18 cellular contexts compared by ENCODE assay signal in genomic region chr12:127277882-127278281, GRCh38.
DNase-seq lines count a peak whose midpoint lies in the region; ATAC-seq and TF ChIP-seq lines count a peak whose summit lies in the region.
"Had no signal": no experiment of that assay in that cellular context is flagged by ENCODE, and none has a peak within 500 bp of the region (broad histone marks: within the 10 kb centered on the region; RNA-seq: fewer than 3 reads in every experiment).

No MANE protein-coding gene starts in this region.

- peak; percentile 48 for ATAC-seq in GM18868 (IDR thresholded peaks at IDR 0.05; ENCODE audit: unreplicated experiment)
- ATAC-seq in GM21619 (IDR thresholded peaks at IDR 0.05; ENCODE audit: unreplicated experiment), result peak; percentile 76
- peak; percentile 47 for ATAC-seq in HG03139 (IDR thresholded peaks at IDR 0.05; ENCODE audit: unreplicated experiment)
- ATAC-seq in effector memory CD8-positive, alpha-beta T cell (replicated peaks), result peak; percentile 21
- no peak for ATAC-seq in natural killer cell
- ATAC-seq: body of pancreas had no signal

- no peak overlapping the region for H3K4me3 Mint-ChIP-seq in effector memory CD8-positive, alpha-beta T cell
- no peak overlapping the region for H3K4me3 Mint-ChIP-seq in natural killer cell
- H3K4me3 Mint-ChIP-seq: activated naive CD4-positive, alpha-beta T cell treated with anti-CD3 and anti-CD28 coated beads, Interleukin-2, amount 10 ng/mL, durations not matched to agents 7 days and 5 days had no signal

- no peak for TF ChIP-seq CTCF in natural killer cell (IDR thresholded peaks at IDR 0.05)

- no peaks in the 10 kb centered on the region for H3K36me3 Mint-ChIP-seq in effector memory CD8-positive, alpha-beta T cell (ENCODE audit: insufficient read depth)
- no peaks in the 10 kb centered on the region for H3K36me3 Mint-ChIP-seq in natural killer cell
- H3K36me3 Mint-ChIP-seq: activated naive CD4-positive, alpha-beta T cell treated with anti-CD3 and anti-CD28 coated beads, Interleukin-2, amount 10 ng/mL, durations not matched to agents 7 days and 5 days had no signal

- no peak overlapping the region for H3K27ac Mint-ChIP-seq in effector memory CD8-positive, alpha-beta T cell
- H3K27ac Mint-ChIP-seq in natural killer cell, result no peak overlapping the region
- H3K27ac Mint-ChIP-seq: activated naive CD4-positive, alpha-beta T cell treated with anti-CD3 and anti-CD28 coated beads, Interleukin-2, amount 10 ng/mL, durations not matched to agents 7 days and 5 days had no signal

- DNase-seq in effector memory CD8-positive, alpha-beta T cell, result no peak
- no peak for DNase-seq in natural killer cell
- DNase-seq in DMS53 treated with DMSO at 0.1 percent for 48 hours (lab: John Stamatoyannopoulos, UW; ENCODE audit: unreplicated experiment), result no peak
- DNase-seq in activated CD4-positive, alpha-beta T cell treated with anti-CD3 and anti-CD28 coated beads, Interleukin-2, amount 50 U/mL, for 48 hours, result no peak
- DNase-seq in NCI-H345 (lab: John Stamatoyannopoulos, UW), result no peak
- DNase-seq: activated CD4-positive, alpha-beta T cell treated with anti-CD3 and anti-CD28 coated beads for 1 hour; activated CD8-positive, alpha-beta memory T cell treated with anti-CD3 and anti-CD28 coated beads, Interleukin-2, amount 50 U/mL, for 4 hours; activated naive CD4-positive, alpha-beta T cell treated with anti-CD3 and anti-CD28 coated beads, Interleukin-2, amount 10 ng/mL, durations not matched to agents 7 days and 5 days; body of pancreas; Caco-2; erythroblast; NCI-H1436 treated with DMSO at 0.1 percent for 48 hours; ovary; stimulated activated CD4-positive, alpha-beta T cell treated with anti-CD3 and anti-CD28 coated beads, Interleukin-2, amount 100 ng/mL, for 48 hours; T-helper 9 cell had no signal

- peaks cover 6 to 8% of the 10 kb centered on the region in 2 donors for H3K4me1 Mint-ChIP-seq in effector memory CD8-positive, alpha-beta T cell (ENCODE audit: low read depth in 2 of 2)
- H3K4me1 Mint-ChIP-seq in natural killer cell, result peaks cover 7 to 8% of the 10 kb centered on the region in 2 donors
- H3K4me1 Mint-ChIP-seq: activated naive CD4-positive, alpha-beta T cell treated with anti-CD3 and anti-CD28 coated beads, Interleukin-2, amount 10 ng/mL, durations not matched to agents 7 days and 5 days had no signal

- peaks cover 6 to 30% of the 10 kb centered on the region in 2 donors for H3K27me3 Mint-ChIP-seq in effector memory CD8-positive, alpha-beta T cell
- H3K27me3 Mint-ChIP-seq in natural killer cell (ENCODE audit: low read depth in 2 of 2), result no peaks in the 10 kb centered on the region

- intact Hi-C loops in natural killer cell (cut with micrococcal nuclease), result no loop called here

- no peaks in the 10 kb centered on the region for H3K9me3 Mint-ChIP-seq in effector memory CD8-positive, alpha-beta T cell
- no peaks in the 10 kb centered on the region for H3K9me3 Mint-ChIP-seq in natural killer cell
- H3K9me3 Mint-ChIP-seq: activated naive CD4-positive, alpha-beta T cell treated with anti-CD3 and anti-CD28 coated beads, Interleukin-2, amount 10 ng/mL, durations not matched to agents 7 days and 5 days had no signal

Comparison
In these comparisons a context has a peak if more than half of its experiments do, and no peak if none do; other contexts are left out.
1. ATAC-seq: peak in GM18868 (single experiment), GM21619 (single experiment), HG03139 (single experiment) and effector memory CD8-positive, alpha-beta T cell (single experiment); none in natural killer cell (0 of 3).